In the genomic region with DNA sequence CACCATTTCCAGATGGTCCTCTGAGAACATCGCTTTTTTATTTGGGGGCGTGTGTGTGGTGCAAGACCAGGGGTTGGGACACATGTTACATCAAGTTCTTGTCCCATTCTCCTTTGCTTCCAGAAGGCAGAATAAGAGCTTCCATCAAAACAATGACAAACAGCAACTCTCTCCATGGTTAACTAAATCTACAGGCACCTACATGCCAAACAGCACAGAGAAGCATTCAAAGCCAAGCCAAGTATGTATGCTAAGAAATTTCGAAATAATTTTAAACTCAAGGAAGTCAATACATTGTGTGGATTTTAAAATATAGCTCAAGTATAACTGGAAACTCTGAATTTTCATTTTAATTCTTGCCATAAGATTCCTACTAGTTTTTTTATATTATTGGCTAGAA, we compare ENCODE assay signal across 24 cellular contexts.
DNase-seq lines count a peak whose midpoint lies in the region; ATAC-seq, FAIRE-seq and TF ChIP-seq lines count a peak whose summit lies in the region.
"Had no signal": no experiment of that assay in that cellular context is flagged by ENCODE, and none has a peak within 500 bp of the region (broad histone marks: within the 10 kb centered on the region; RNA-seq: fewer than 3 reads in every experiment).

No MANE protein-coding gene starts in this region.

- H3K14ac ChIP-seq in trophoblast cell (ENCODE audit: low read length), result no peak overlapping the region

- peaks cover 23% of the 10 kb centered on the region for H3K4me1 Mint-ChIP-seq in osteocyte (ENCODE audit: unreplicated experiment)

- H3K9ac ChIP-seq in adipocyte (ENCODE audit: low read length), result no peak overlapping the region
- no peak overlapping the region for H3K9ac ChIP-seq in trophoblast cell (ENCODE audit: low read length)
- H3K9ac ChIP-seq: BLaER1 treated with 17β-estradiol and CSF1 and Interleukin-3, amounts not matched to agents 10 nM and 100 nM had no signal

- H3K4me3 ChIP-seq in adipocyte (ENCODE audit: low read length) (no peak overlapping the region), epithelial cell of esophagus (ENCODE audit: low read length) (no peak overlapping the region), trophoblast cell (ENCODE audit: low read depth, low read length) (no peak overlapping the region)
- H3K4me3 ChIP-seq: A549; BLaER1 treated with 17β-estradiol and CSF1 and Interleukin-3, amounts not matched to agents 10 nM and 100 nM had no signal

- H4K91ac ChIP-seq in trophoblast cell (ENCODE audit: low read depth, low read length), result no peak overlapping the region

- WGBS in trophoblast cell (ENCODE audit: extremely low coverage, insufficient coverage, insufficient read length), result no CpG with 5 or more reads among the region's 3 CpGs

- H3K18ac ChIP-seq in trophoblast cell (ENCODE audit: low read length), result no peak overlapping the region

- H3K27me3 Mint-ChIP-seq in osteocyte (ENCODE audit: unreplicated experiment), result no peaks in the 10 kb centered on the region

- no peaks in the 10 kb centered on the region for H3K36me3 Mint-ChIP-seq in osteocyte (ENCODE audit: unreplicated experiment)
- H3K36me3 Mint-ChIP-seq: CD8-positive, alpha-beta T cell had no signal

- H3K36me3 ChIP-seq in adipocyte (ENCODE audit: control insufficient read depth, insufficient read depth, low read length, severe bottlenecking) (no peaks in the 10 kb centered on the region), trophoblast cell (ENCODE audit: control insufficient read depth in 1 of 2, insufficient read depth in 2 of 2, low read length in 2 of 2) (no peaks in the 10 kb centered on the region)
- H3K36me3 ChIP-seq: BLaER1 treated with 17β-estradiol and CSF1 and Interleukin-3, amounts not matched to agents 10 nM and 100 nM had no signal

- no peak overlapping the region for H3K23ac ChIP-seq in trophoblast cell (ENCODE audit: low read length)

- no peak overlapping the region for H2BK12ac ChIP-seq in trophoblast cell (ENCODE audit: low read length)

- no peaks in the 10 kb centered on the region for H3K9me3 Mint-ChIP-seq in osteocyte (ENCODE audit: unreplicated experiment)
- H3K9me3 Mint-ChIP-seq: CD4-positive, alpha-beta T cell; CD8-positive, alpha-beta T cell had no signal

- no peak overlapping the region for H2AK5ac ChIP-seq in trophoblast cell (ENCODE audit: low read length)

- no peak overlapping the region for H3K27ac ChIP-seq in trophoblast cell (ENCODE audit: low read depth, low read length)
- H3K27ac ChIP-seq: 22Rv1; A549; BLaER1 treated with 17β-estradiol and CSF1 and Interleukin-3, amounts not matched to agents 10 nM and 100 nM; C4-2B had no signal

- no peak overlapping the region for H2BK120ac ChIP-seq in trophoblast cell (ENCODE audit: insufficient read depth, low read length, poor library complexity)

- H3K27me3 ChIP-seq in adipocyte (replicated peaks; ENCODE audit: control insufficient read depth, insufficient read depth, low read length) (no peaks in the 10 kb centered on the region), trophoblast cell (ENCODE audit: insufficient read depth, low read length) (no peaks in the 10 kb centered on the region)

- FAIRE-seq in GM12891 (lab: Jason Lieb, UNC), result peak; percentile 48
- FAIRE-seq: A549, D721Med, G401.6, GM12892, GM18507 had no signal

- no peak overlapping the region for H3K4me2 ChIP-seq in trophoblast cell (ENCODE audit: low read length)
- H3K4me2 ChIP-seq: A549 had no signal

- ATAC-seq in HG02973 (IDR thresholded peaks at IDR 0.05; ENCODE audit: unreplicated experiment), result no peak
- ATAC-seq: A549; CD8-positive, alpha-beta T cell had no signal

- no peak overlapping the region for H2BK5ac ChIP-seq in trophoblast cell (ENCODE audit: low read depth, low read length, poor library complexity)

- H3K4me1 ChIP-seq in adipocyte (ENCODE audit: control insufficient read depth, insufficient read depth, low read length) (no peaks in the 10 kb centered on the region), trophoblast cell (ENCODE audit: control insufficient read depth in 1 of 2, insufficient read depth in 2 of 2, low read length in 2 of 2) (no peaks in the 10 kb centered on the region)
- H3K4me1 ChIP-seq: A549, Caco-2 had no signal

- H3K79me2 ChIP-seq in trophoblast cell (ENCODE audit: control insufficient read depth, insufficient read depth, low read length, poor library complexity), result no peaks in the 10 kb centered on the region

- H3K79me1 ChIP-seq in trophoblast cell (ENCODE audit: low read length), result no peaks in the 10 kb centered on the region

- H4K8ac ChIP-seq in trophoblast cell (ENCODE audit: low read depth, low read length), result no peak overlapping the region

- H3K9me3 ChIP-seq in adipocyte (ENCODE audit: control insufficient read depth, low read length), result no peaks in the 10 kb centered on the region
- H3K9me3 ChIP-seq in trophoblast cell (ENCODE audit: insufficient read depth, low read depth, low read length), result peaks cover 1% of the 10 kb centered on the region
- H3K9me3 ChIP-seq: A549; BLaER1 treated with 17β-estradiol and CSF1 and Interleukin-3, amounts not matched to agents 10 nM and 100 nM; Caco-2 had no signal

- H4K12ac ChIP-seq in trophoblast cell (ENCODE audit: low read depth, low read length), result no peak overlapping the region

- no peak overlapping the region for H3K4me3 Mint-ChIP-seq in osteocyte (ENCODE audit: unreplicated experiment)
- H3K4me3 Mint-ChIP-seq: B cell; CD4-positive, alpha-beta T cell; CD8-positive, alpha-beta T cell had no signal

- no peak for TF ChIP-seq POLR2A in GM12891 (IDR thresholded peaks at IDR 0.05; ENCODE audit: low read depth, low read length)

- no peak for DNase-seq in GM12891 (ENCODE audit: insufficient read length, low spot score)
- peak; percentile 33 for DNase-seq in adipocyte (ENCODE audit: low read depth)
- DNase-seq in epithelial cell of esophagus (ENCODE audit: low read depth), result peak; percentile 72
- DNase-seq in osteocyte (ENCODE audit: extremely low spot score, unreplicated experiment), result no peak
- no peak for DNase-seq in cerebellar cortex (ENCODE audit: low spot score)
- no peak for DNase-seq in trophoblast cell
- DNase-seq in stimulated activated CD4-positive, alpha-beta T cell treated with anti-CD3 and anti-CD28 coated beads, Interleukin-12 subunit alpha, Interleukin-12 subunit beta, amount 100 ng/mL, for 4 hours, result no peak
- DNase-seq: AML-193; Caco-2; Calu3; CD4-positive, alpha-beta T cell; CD8-positive, alpha-beta T cell; DMS79 treated with DMSO at 0.1 percent for 48 hours; GF-D8 had no signal

- H2AFZ ChIP-seq in trophoblast cell (ENCODE audit: insufficient read depth, low read length, poor library complexity), result no peak overlapping the region

- peak overlapping the region; percentile 23 for H3K27ac Mint-ChIP-seq in osteocyte (ENCODE audit: unreplicated experiment)
- H3K27ac Mint-ChIP-seq: B cell; CD4-positive, alpha-beta T cell; CD8-positive, alpha-beta T cell had no signal

- no peak for TF ChIP-seq CTCF in epithelial cell of esophagus (IDR thresholded peaks at IDR 0.05; ENCODE audit: insufficient read depth, low read depth, low read length, missing control alignments)
- TF ChIP-seq CTCF in osteocyte (IDR thresholded peaks at IDR 0.05), result no peak

- H3K4ac ChIP-seq in trophoblast cell (ENCODE audit: low read depth, low read length), result no peak overlapping the region

TF ChIP-seq in GM12891, 5 proteins besides CTCF, POLR2A, EP300 and RAD21:
- TF ChIP-seq POLR2AphosphoS5 (IDR thresholded peaks at IDR 0.05; ENCODE audit: low read depth, low read length) (no peak), POU2F2 (IDR thresholded peaks at IDR 0.05; ENCODE audit: low read depth, low read length) (no peak), TAF1 (IDR thresholded peaks at IDR 0.05; ENCODE audit: low read depth, low read length) (no peak), SPI1 (IDR thresholded peaks at IDR 0.05; ENCODE audit: low read depth, low read length) (no peak), PAX5 (IDR thresholded peaks at IDR 0.05; ENCODE audit: insufficient read depth, low read length, severe bottlenecking) (no peak)

Comparison
In these comparisons a context has a peak if more than half of its experiments do, and no peak if none do; other contexts are left out.
1. DNase-seq: peak in adipocyte (single experiment) and epithelial cell of esophagus (single experiment); none in GM12891 (single experiment), osteocyte (single experiment), cerebellar cortex (single experiment), trophoblast cell (0 of 2) and stimulated activated CD4-positive, alpha-beta T cell treated with anti-CD3 and anti-CD28 coated beads, Interleukin-12 subunit alpha, Interleukin-12 subunit beta, amount 100 ng/mL, for 4 hours (single experiment).